Comparison of ENCODE assay signal across 22 cellular contexts in genomic region chr2:217775920-217776503, GRCh38.
"Had no signal": no experiment of that assay in that cellular context is flagged by ENCODE, and none has a peak within 500 bp of the region (broad histone marks: within the 10 kb centered on the region; RNA-seq: fewer than 3 reads in every experiment).

No MANE protein-coding gene starts in this region.

- H3K27ac Mint-ChIP-seq: activated CD4-positive, alpha-beta memory T cell treated with anti-CD3 and anti-CD28 coated beads for 36 hours; activated CD8-positive, alpha-beta memory T cell treated with anti-CD3 and anti-CD28 coated beads, Interleukin-2, amount 10 ng/mL, durations not matched to agents 7 days and 5 days; activated naive CD8-positive, alpha-beta T cell treated with anti-CD3 and anti-CD28 coated beads for 36 hours; activated T-helper 17 cell treated with anti-CD3 and anti-CD28 coated beads, Interleukin-2, amount 50 U/mL, for 72 hours; immature natural killer cell; naive thymus-derived CD4-positive, alpha-beta T cell; stimulated activated naive CD8-positive, alpha-beta T cell treated with anti-CD3 and anti-CD28 coated beads, Interleukin-15, amount 100 ng/mL, for 72 hours; WTC11 had no signal

- H3K36me3 ChIP-seq: cardiac muscle cell, gastrocnemius medialis, ovary, right lobe of liver had no signal

- H3K27me3 Mint-ChIP-seq: activated CD4-positive, alpha-beta memory T cell treated with anti-CD3 and anti-CD28 coated beads for 36 hours; activated T-helper 17 cell treated with anti-CD3 and anti-CD28 coated beads, Interleukin-2, amount 50 U/mL, for 72 hours; stimulated activated naive CD8-positive, alpha-beta T cell treated with anti-CD3 and anti-CD28 coated beads, Interleukin-15, amount 100 ng/mL, for 72 hours had no signal

- ATAC-seq: activated CD8-positive, alpha-beta memory T cell treated with anti-CD3 and anti-CD28 coated beads, Interleukin-2, amount 10 ng/mL, durations not matched to agents 7 days and 5 days; activated T-helper 17 cell treated with anti-CD3 and anti-CD28 coated beads, Interleukin-2, amount 50 U/mL, for 72 hours; heart right ventricle; naive thymus-derived CD4-positive, alpha-beta T cell; right lobe of liver; stimulated activated naive CD8-positive, alpha-beta T cell treated with anti-CD3 and anti-CD28 coated beads, Interleukin-15, amount 100 ng/mL, for 72 hours; WTC11 had no signal

- H3K4me1 ChIP-seq: gastrocnemius medialis, heart right ventricle had no signal

- H3K4me3 ChIP-seq: cardiac muscle cell, gastrocnemius medialis, heart right ventricle, ovary, right lobe of liver, smooth muscle cell had no signal

- H3K27me3 ChIP-seq: gastrocnemius medialis, heart right ventricle, ovary, right lobe of liver had no signal

- H3K9me3 ChIP-seq: gastrocnemius medialis, heart right ventricle, ovary, right lobe of liver had no signal

- DNase-seq: activated CD4-positive, alpha-beta memory T cell treated with anti-CD3 and anti-CD28 coated beads for 36 hours; activated CD4-positive, alpha-beta T cell treated with anti-CD3 and anti-CD28 coated beads for 4 hours; activated CD8-positive, alpha-beta memory T cell treated with anti-CD3 and anti-CD28 coated beads, Interleukin-2, amount 10 ng/mL, durations not matched to agents 7 days and 5 days; activated naive CD4-positive, alpha-beta T cell; activated naive CD8-positive, alpha-beta T cell treated with anti-CD3 and anti-CD28 coated beads for 36 hours; amygdala; dermis blood vessel endothelial cell; effector memory CD4-positive, alpha-beta T cell; gastrocnemius medialis; heart right ventricle; immature natural killer cell; mesenchymal stem cell; naive thymus-derived CD4-positive, alpha-beta T cell; ovary; right lobe of liver; stimulated activated CD4-positive, alpha-beta T cell treated with anti-CD3 and anti-CD28 coated beads, Interleukin-4, amount 100 ng/mL, for 1 hour; stimulated activated naive CD8-positive, alpha-beta T cell treated with anti-CD3 and anti-CD28 coated beads, Interleukin-15, amount 100 ng/mL, for 72 hours had no signal

- H3K36me3 Mint-ChIP-seq: activated CD4-positive, alpha-beta memory T cell treated with anti-CD3 and anti-CD28 coated beads for 36 hours; activated CD8-positive, alpha-beta memory T cell treated with anti-CD3 and anti-CD28 coated beads, Interleukin-2, amount 10 ng/mL, durations not matched to agents 7 days and 5 days; activated naive CD8-positive, alpha-beta T cell treated with anti-CD3 and anti-CD28 coated beads for 36 hours; WTC11 had no signal

- H3K9me3 Mint-ChIP-seq: activated CD4-positive, alpha-beta memory T cell treated with anti-CD3 and anti-CD28 coated beads for 36 hours; activated T-helper 17 cell treated with anti-CD3 and anti-CD28 coated beads, Interleukin-2, amount 50 U/mL, for 72 hours; immature natural killer cell; stimulated activated naive CD8-positive, alpha-beta T cell treated with anti-CD3 and anti-CD28 coated beads, Interleukin-15, amount 100 ng/mL, for 72 hours; WTC11 had no signal

- H3K27ac ChIP-seq: cardiac muscle cell, epithelial cell of prostate, gastrocnemius medialis, heart right ventricle, right lobe of liver had no signal

- H3K4me2 ChIP-seq: smooth muscle cell had no signal

- H3K4me3 Mint-ChIP-seq: activated CD4-positive, alpha-beta memory T cell treated with anti-CD3 and anti-CD28 coated beads for 36 hours; activated CD8-positive, alpha-beta memory T cell treated with anti-CD3 and anti-CD28 coated beads, Interleukin-2, amount 10 ng/mL, durations not matched to agents 7 days and 5 days; activated naive CD8-positive, alpha-beta T cell treated with anti-CD3 and anti-CD28 coated beads for 36 hours; activated T-helper 17 cell treated with anti-CD3 and anti-CD28 coated beads, Interleukin-2, amount 50 U/mL, for 72 hours; immature natural killer cell; naive thymus-derived CD4-positive, alpha-beta T cell; stimulated activated naive CD8-positive, alpha-beta T cell treated with anti-CD3 and anti-CD28 coated beads, Interleukin-15, amount 100 ng/mL, for 72 hours; WTC11 had no signal

- H3K4me1 Mint-ChIP-seq: activated T-helper 17 cell treated with anti-CD3 and anti-CD28 coated beads, Interleukin-2, amount 50 U/mL, for 72 hours; immature natural killer cell; stimulated activated naive CD8-positive, alpha-beta T cell treated with anti-CD3 and anti-CD28 coated beads, Interleukin-15, amount 100 ng/mL, for 72 hours; WTC11 had no signal
